2 cellular contexts compared by ENCODE assay signal in the genomic region with DNA sequence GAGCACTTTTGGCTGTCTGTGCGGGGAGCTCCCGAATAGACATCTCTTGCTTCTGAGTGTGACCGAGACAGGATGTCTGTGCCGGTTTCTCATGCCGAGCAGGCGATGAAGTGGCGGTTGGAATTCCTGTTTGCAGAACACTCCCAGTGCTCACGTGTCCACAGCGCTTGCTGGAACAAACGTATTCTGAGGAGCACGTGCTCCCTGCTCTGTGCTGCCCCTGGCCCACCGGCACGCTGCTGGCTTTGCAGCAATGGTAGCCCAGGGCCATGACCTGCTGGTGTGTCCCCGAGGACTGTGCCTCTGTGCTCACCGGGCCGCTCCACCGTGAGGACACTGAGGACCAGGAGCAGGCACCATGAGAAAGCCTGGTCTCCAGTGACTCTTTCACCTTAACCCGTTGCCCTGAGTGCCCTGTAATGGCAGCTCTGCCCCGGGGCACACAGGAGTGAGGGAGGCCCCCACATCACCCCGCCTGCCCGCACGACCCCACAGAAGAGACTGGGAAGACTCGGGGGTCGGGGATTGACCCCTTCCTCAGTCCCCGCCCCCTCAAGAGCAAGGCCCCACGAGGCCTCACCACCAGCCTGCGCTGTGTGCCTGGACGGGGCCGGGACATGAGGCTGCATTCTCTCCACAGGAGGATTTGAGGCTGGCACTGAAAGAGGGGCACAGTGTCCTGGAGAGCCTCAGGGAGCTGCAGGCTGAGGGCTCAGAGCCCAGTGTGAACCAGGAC.
TF ChIP-seq lines count a peak whose summit lies in the region.

No MANE protein-coding gene starts in this region.

TF ChIP-seq in K562, 482 proteins besides CTCF, POLR2A, EP300 and RAD21 (continues in another document):
- TF ChIP-seq ZFX (CRISPR knock-in tag; IDR thresholded peaks at IDR 0.05) (0 out of 2 replicates have a peak, but pooled peaks have one; percentile 15), POLR3G (IDR thresholded peaks at IDR 0.05; ENCODE audit: extremely low read depth, insufficient read length, insufficient replicate concordance) (no peak), BHLHE40 (IDR thresholded peaks at IDR 0.05; ENCODE audit: low read length) (0 out of 2 replicates have a peak, but pooled peaks have one; percentile 18), ETV5 (CRISPR knock-in tag; IDR thresholded peaks at IDR 0.05; ENCODE audit: low read depth) (no peak)
- TF ChIP-seq, protein P1, sequence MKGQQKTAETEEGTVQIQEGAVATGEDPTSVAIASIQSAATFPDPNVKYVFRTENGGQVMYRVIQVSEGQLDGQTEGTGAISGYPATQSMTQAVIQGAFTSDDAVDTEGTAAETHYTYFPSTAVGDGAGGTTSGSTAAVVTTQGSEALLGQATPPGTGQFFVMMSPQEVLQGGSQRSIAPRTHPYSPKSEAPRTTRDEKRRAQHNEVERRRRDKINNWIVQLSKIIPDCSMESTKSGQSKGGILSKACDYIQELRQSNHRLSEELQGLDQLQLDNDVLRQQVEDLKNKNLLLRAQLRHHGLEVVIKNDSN (CRISPR knock-in tag; IDR thresholded peaks at IDR 0.05) = 0 out of 2 replicates have a peak, but pooled peaks have one; percentile 26
- TF ChIP-seq, protein P2, sequence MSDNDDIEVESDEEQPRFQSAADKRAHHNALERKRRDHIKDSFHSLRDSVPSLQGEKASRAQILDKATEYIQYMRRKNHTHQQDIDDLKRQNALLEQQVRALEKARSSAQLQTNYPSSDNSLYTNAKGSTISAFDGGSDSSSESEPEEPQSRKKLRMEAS (CRISPR knock-in tag; IDR thresholded peaks at IDR 0.05) = 0 out of 2 replicates have a peak, but pooled peaks have one; percentile 45
- TF ChIP-seq, protein P3, sequence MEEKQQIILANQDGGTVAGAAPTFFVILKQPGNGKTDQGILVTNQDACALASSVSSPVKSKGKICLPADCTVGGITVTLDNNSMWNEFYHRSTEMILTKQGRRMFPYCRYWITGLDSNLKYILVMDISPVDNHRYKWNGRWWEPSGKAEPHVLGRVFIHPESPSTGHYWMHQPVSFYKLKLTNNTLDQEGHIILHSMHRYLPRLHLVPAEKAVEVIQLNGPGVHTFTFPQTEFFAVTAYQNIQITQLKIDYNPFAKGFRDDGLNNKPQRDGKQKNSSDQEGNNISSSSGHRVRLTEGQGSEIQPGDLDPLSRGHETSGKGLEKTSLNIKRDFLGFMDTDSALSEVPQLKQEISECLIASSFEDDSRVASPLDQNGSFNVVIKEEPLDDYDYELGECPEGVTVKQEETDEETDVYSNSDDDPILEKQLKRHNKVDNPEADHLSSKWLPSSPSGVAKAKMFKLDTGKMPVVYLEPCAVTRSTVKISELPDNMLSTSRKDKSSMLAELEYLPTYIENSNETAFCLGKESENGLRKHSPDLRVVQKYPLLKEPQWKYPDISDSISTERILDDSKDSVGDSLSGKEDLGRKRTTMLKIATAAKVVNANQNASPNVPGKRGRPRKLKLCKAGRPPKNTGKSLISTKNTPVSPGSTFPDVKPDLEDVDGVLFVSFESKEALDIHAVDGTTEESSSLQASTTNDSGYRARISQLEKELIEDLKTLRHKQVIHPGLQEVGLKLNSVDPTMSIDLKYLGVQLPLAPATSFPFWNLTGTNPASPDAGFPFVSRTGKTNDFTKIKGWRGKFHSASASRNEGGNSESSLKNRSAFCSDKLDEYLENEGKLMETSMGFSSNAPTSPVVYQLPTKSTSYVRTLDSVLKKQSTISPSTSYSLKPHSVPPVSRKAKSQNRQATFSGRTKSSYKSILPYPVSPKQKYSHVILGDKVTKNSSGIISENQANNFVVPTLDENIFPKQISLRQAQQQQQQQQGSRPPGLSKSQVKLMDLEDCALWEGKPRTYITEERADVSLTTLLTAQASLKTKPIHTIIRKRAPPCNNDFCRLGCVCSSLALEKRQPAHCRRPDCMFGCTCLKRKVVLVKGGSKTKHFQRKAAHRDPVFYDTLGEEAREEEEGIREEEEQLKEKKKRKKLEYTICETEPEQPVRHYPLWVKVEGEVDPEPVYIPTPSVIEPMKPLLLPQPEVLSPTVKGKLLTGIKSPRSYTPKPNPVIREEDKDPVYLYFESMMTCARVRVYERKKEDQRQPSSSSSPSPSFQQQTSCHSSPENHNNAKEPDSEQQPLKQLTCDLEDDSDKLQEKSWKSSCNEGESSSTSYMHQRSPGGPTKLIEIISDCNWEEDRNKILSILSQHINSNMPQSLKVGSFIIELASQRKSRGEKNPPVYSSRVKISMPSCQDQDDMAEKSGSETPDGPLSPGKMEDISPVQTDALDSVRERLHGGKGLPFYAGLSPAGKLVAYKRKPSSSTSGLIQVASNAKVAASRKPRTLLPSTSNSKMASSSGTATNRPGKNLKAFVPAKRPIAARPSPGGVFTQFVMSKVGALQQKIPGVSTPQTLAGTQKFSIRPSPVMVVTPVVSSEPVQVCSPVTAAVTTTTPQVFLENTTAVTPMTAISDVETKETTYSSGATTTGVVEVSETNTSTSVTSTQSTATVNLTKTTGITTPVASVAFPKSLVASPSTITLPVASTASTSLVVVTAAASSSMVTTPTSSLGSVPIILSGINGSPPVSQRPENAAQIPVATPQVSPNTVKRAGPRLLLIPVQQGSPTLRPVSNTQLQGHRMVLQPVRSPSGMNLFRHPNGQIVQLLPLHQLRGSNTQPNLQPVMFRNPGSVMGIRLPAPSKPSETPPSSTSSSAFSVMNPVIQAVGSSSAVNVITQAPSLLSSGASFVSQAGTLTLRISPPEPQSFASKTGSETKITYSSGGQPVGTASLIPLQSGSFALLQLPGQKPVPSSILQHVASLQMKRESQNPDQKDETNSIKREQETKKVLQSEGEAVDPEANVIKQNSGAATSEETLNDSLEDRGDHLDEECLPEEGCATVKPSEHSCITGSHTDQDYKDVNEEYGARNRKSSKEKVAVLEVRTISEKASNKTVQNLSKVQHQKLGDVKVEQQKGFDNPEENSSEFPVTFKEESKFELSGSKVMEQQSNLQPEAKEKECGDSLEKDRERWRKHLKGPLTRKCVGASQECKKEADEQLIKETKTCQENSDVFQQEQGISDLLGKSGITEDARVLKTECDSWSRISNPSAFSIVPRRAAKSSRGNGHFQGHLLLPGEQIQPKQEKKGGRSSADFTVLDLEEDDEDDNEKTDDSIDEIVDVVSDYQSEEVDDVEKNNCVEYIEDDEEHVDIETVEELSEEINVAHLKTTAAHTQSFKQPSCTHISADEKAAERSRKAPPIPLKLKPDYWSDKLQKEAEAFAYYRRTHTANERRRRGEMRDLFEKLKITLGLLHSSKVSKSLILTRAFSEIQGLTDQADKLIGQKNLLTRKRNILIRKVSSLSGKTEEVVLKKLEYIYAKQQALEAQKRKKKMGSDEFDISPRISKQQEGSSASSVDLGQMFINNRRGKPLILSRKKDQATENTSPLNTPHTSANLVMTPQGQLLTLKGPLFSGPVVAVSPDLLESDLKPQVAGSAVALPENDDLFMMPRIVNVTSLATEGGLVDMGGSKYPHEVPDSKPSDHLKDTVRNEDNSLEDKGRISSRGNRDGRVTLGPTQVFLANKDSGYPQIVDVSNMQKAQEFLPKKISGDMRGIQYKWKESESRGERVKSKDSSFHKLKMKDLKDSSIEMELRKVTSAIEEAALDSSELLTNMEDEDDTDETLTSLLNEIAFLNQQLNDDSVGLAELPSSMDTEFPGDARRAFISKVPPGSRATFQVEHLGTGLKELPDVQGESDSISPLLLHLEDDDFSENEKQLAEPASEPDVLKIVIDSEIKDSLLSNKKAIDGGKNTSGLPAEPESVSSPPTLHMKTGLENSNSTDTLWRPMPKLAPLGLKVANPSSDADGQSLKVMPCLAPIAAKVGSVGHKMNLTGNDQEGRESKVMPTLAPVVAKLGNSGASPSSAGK (IDR thresholded peaks at IDR 0.05) = peak; percentile 13; the same call in 1 of the 2 replicates

TF ChIP-seq in HepG2, 621 proteins besides CTCF, POLR2A, EP300 and RAD21:
- TF ChIP-seq, protein P4, sequence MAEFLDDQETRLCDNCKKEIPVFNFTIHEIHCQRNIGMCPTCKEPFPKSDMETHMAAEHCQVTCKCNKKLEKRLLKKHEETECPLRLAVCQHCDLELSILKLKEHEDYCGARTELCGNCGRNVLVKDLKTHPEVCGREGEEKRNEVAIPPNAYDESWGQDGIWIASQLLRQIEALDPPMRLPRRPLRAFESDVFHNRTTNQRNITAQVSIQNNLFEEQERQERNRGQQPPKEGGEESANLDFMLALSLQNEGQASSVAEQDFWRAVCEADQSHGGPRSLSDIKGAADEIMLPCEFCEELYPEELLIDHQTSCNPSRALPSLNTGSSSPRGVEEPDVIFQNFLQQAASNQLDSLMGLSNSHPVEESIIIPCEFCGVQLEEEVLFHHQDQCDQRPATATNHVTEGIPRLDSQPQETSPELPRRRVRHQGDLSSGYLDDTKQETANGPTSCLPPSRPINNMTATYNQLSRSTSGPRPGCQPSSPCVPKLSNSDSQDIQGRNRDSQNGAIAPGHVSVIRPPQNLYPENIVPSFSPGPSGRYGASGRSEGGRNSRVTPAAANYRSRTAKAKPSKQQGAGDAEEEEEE (CRISPR knock-in tag; IDR thresholded peaks at IDR 0.05; ENCODE audit: borderline replicate concordance) = no peak
- peak; percentile 60 for TF ChIP-seq AGO2 (optimal IDR thresholded peaks at IDR 0.05; ENCODE audit: low read depth, low read length)
